8 cellular contexts compared by ENCODE assay signal in the genomic region with DNA sequence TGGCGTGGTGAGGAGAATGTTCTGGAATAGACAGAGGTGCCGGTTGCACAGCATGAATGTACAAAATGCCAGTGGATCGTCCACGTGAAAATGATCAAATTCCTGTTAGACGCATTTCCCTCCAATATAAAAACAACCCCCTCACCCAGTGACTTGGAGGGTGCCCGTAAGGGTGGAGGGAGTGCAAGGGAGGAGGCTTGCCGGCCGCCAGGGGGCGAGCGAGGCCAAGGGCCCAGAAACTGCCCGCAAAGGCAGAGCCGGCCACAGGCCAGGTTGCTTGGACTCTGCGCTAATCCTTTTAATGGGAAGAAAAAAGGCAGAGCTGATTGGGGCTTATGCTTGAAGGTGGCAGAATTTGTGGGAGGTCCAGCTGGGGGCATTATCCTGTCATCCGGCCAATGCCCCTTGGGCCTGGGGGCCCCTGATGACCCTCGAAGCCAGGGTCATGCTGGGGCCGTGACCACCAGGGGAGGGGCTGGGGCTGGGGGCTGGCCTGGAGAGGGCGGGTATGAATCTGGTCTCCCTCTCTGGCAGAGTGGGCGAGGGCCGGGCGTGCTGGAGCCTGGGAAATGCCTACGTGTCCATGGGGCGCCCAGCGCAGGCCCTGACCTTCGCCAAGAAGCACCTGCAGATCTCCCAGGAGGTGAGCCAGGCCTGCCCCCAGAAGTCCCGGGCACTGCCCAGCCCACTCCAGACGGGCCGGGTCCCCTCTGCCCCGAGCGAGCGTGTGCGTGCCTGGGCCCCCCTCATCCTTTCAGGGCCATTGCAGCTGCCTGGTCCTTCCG. TPM values are rescaled to one million over a fixed set of nuclear protein-coding genes. Genes with fewer than 3 reads are reported as not detected.
A peak's percentile ranks its signal among the peaks of the same experiment; 100 is the strongest.
DNase-seq lines count a peak whose midpoint lies in the region; ATAC-seq and TF ChIP-seq lines count a peak whose summit lies in the region.

No MANE protein-coding gene starts in this region.

- no peaks in the 10 kb centered on the region for H3F3A ChIP-seq in DOHH2 (ENCODE audit: control insufficient read depth, insufficient read depth)

- no peaks in the 10 kb centered on the region for H3K9me3 ChIP-seq in DOHH2 (ENCODE audit: control insufficient read depth, insufficient read depth, low read length)

- H3K4me3 Mint-ChIP-seq in activated naive CD8-positive, alpha-beta T cell treated with anti-CD3 and anti-CD28 coated beads, Interleukin-2, amount 50 U/mL, for 24 hours = no peak overlapping the region

- TF ChIP-seq POLR2A in NB4 (IDR thresholded peaks at IDR 0.05; ENCODE audit: extremely low read depth, insufficient read length) = no peak

- intact Hi-C loops in left cardiac atrium (cut with DNase I) = no loop called here

- no peak overlapping the region for H3K4me2 ChIP-seq in DOHH2 (ENCODE audit: low read length)

- ATAC-seq in activated naive CD8-positive, alpha-beta T cell treated with anti-CD3 and anti-CD28 coated beads, Interleukin-2, amount 50 U/mL, for 24 hours = no peak
- peak; percentile 18 to 40 for ATAC-seq in left cardiac atrium

- no peaks in the 10 kb centered on the region for H3K9me2 ChIP-seq in DOHH2 (replicated peaks; ENCODE audit: control insufficient read depth, low read length)

- H3K79me2 ChIP-seq in DOHH2 (ENCODE audit: control insufficient read depth, low read length) = no peaks in the 10 kb centered on the region

- H3K27ac Mint-ChIP-seq in activated naive CD8-positive, alpha-beta T cell treated with anti-CD3 and anti-CD28 coated beads, Interleukin-2, amount 50 U/mL, for 24 hours = no peak overlapping the region

- no peaks in the 10 kb centered on the region for H3K36me3 ChIP-seq in DOHH2 (ENCODE audit: control insufficient read depth, low read length)

- H3K4me1 ChIP-seq in DOHH2 (ENCODE audit: control insufficient read depth, low read length) = peaks cover 9% of the 10 kb centered on the region; the same call in 1 of the 2 replicates

- TF ChIP-seq CTCF in DOHH2 (IDR thresholded peaks at IDR 0.05; ENCODE audit: low read depth, low read length, poor library complexity, severe bottlenecking) (peak; percentile 99), NB4 (IDR thresholded peaks at IDR 0.05; ENCODE audit: low read depth, low read length) (peak; percentile 95)

- no peak overlapping the region for H3K27ac ChIP-seq in DOHH2 (ENCODE audit: low read depth, low read length)

- no peaks in the 10 kb centered on the region for H3K27me3 Mint-ChIP-seq in activated naive CD8-positive, alpha-beta T cell treated with anti-CD3 and anti-CD28 coated beads, Interleukin-2, amount 50 U/mL, for 24 hours

- H3K4me3 ChIP-seq in DOHH2 (ENCODE audit: low read length) (no peak overlapping the region), NB4 (ENCODE audit: low read depth, low read length) (no peak overlapping the region)

- no peaks in the 10 kb centered on the region for H3K4me1 Mint-ChIP-seq in activated naive CD8-positive, alpha-beta T cell treated with anti-CD3 and anti-CD28 coated beads, Interleukin-2, amount 50 U/mL, for 24 hours

- H3K9me3 Mint-ChIP-seq in activated naive CD8-positive, alpha-beta T cell treated with anti-CD3 and anti-CD28 coated beads, Interleukin-2, amount 50 U/mL, for 24 hours = no peaks in the 10 kb centered on the region

- peak; percentile 54 for DNase-seq in A172 (ENCODE audit: low spot score)
- peak; percentile 82 for DNase-seq in NB4 (ENCODE audit: low read depth)
- DNase-seq in activated naive CD8-positive, alpha-beta T cell treated with anti-CD3 and anti-CD28 coated beads, Interleukin-2, amount 50 U/mL, for 24 hours = peak; percentile 52
- DNase-seq in left cardiac atrium = peak; percentile 77
- peak; percentile 73 for DNase-seq in retina
- DNase-seq in occipital lobe (lab: John Stamatoyannopoulos, UW) = no peak
- no peak for DNase-seq in NCI-H2107 treated with DMSO at 0.1 percent for 48 hours (lab: John Stamatoyannopoulos, UW; ENCODE audit: unreplicated experiment)

- H3K27me3 ChIP-seq in DOHH2 (ENCODE audit: control insufficient read depth, low read length) = no peaks in the 10 kb centered on the region

- H4K20me1 ChIP-seq in DOHH2 (ENCODE audit: control insufficient read depth, insufficient read depth, low read depth, low read length) = no peaks in the 10 kb centered on the region

- no peaks in the 10 kb centered on the region for H3K36me3 Mint-ChIP-seq in activated naive CD8-positive, alpha-beta T cell treated with anti-CD3 and anti-CD28 coated beads, Interleukin-2, amount 50 U/mL, for 24 hours (ENCODE audit: low read depth)

RNA-seq across cellular contexts. Expression of gene GPSM1, which starts 12.0 kb away (rescaled TPM):
- total RNA-seq in A172 (2014; rRNA removed; shearing (Covaris generic)) = 92.9 and 101 TPM in 2 replicates
- total RNA-seq in left cardiac atrium (10 to 100 TPM; 55.6 to 58.6 TPM), occipital lobe (73.6 TPM)

RNA-seq across cellular contexts. Expression of gene DNLZ, which starts 24.2 kb away (rescaled TPM):
- 40.1 and 84.2 TPM in 2 replicates for total RNA-seq in A172 (2014; rRNA removed; shearing (Covaris generic))
- 10 to 100 TPM; 23.2 to 30.6 TPM for total RNA-seq in left cardiac atrium
- total RNA-seq in occipital lobe = 4.1 TPM

RNA-seq across cellular contexts. Expression of gene CARD9, which starts 34.1 kb away (rescaled TPM):
- 0.95 and 1.1 TPM in 2 replicates for total RNA-seq in A172 (2014; rRNA removed; shearing (Covaris generic))
- total RNA-seq in left cardiac atrium (1 to 10 TPM in 1 of 2 donors, under 1 TPM in 1; 0.86 to 2.4 TPM), occipital lobe (0.47 TPM)

RNA-seq across cellular contexts. Expression of gene CCDC187, which starts 35.5 kb away (rescaled TPM):
- total RNA-seq in A172 (2014; rRNA removed; shearing (Covaris generic)) = 0.05 and 0.07 TPM in 2 replicates
- total RNA-seq in left cardiac atrium = not detected
- total RNA-seq in occipital lobe = under 0.01 TPM

Comparison
In these comparisons a context has a peak if more than half of its experiments do, and no peak if none do; other contexts are left out.
1. DNase-seq: peak in A172 (single experiment), NB4 (single experiment), activated naive CD8-positive, alpha-beta T cell treated with anti-CD3 and anti-CD28 coated beads, Interleukin-2, amount 50 U/mL, for 24 hours (single experiment), left cardiac atrium (single experiment) and retina (single experiment); none in occipital lobe (single experiment) and NCI-H2107 treated with DMSO at 0.1 percent for 48 hours (single experiment).